37 cellular contexts compared by ENCODE assay signal in the genomic region with DNA sequence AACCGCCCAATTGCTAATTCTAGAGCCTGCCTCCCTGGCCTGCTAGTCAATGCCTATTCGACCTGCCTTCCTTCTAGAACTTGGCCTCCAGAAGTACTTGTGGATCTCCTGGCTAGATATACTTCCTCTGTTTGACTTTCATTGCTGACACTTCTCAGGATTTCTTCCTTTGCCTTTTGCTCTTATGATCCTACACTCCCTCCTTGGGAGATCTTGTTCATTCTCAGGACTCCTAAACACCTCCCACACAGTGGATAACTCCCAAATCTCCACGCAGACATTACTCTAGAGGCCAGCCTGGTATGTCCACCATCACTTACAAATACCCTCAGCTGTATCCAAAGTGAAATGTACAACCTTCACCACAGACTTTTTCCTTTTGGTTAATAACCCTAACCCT. TPM values are rescaled to one million over a fixed set of nuclear protein-coding genes. Genes with fewer than 3 reads are reported as not detected.
"Had no signal": no experiment of that assay in that cellular context is flagged by ENCODE, and none has a peak within 500 bp of the region (broad histone marks: within the 10 kb centered on the region; RNA-seq: fewer than 3 reads in every experiment).

No MANE protein-coding gene starts in this region.

- H3K9me3 ChIP-seq: adrenal gland, body of pancreas, breast epithelium had no signal

- H3K36me3 ChIP-seq: adrenal gland, brain microvascular endothelial cell, breast epithelium, WERI-Rb-1 had no signal

- H3K4me3 ChIP-seq: adrenal gland, body of pancreas, breast epithelium had no signal

- H3K4me1 ChIP-seq: adrenal gland, body of pancreas, breast epithelium had no signal

- H3K27me3 ChIP-seq: adrenal gland, body of pancreas, brain microvascular endothelial cell, breast epithelium had no signal

- H3K27ac ChIP-seq: adrenal gland, body of pancreas, brain microvascular endothelial cell, breast epithelium, WERI-Rb-1 had no signal

- ATAC-seq: activated CD4-positive, CD25-positive, alpha-beta regulatory T cell treated with anti-CD3 and anti-CD28 coated beads, Interleukin-2, amount 50 U/mL, for 24 hours; activated CD8-positive, alpha-beta T cell treated with anti-CD3 and anti-CD28 coated beads for 36 hours; activated naive CD4-positive, alpha-beta T cell treated with anti-CD3 and anti-CD28 coated beads, Interleukin-2, amount 50 U/mL, for 72 hours; activated T-cell treated with anti-CD3 and anti-CD28 coated beads, Interleukin-2, amount 50 U/mL, for 4 hours; activated T-cell treated with anti-CD3 and anti-CD28 coated beads, Interleukin-2, amount 50 U/mL, for 72 hours; activated T-helper 17 cell treated with anti-CD3 and anti-CD28 coated beads, Interleukin-2, amount 50 U/mL, for 72 hours; body of pancreas; WTC11 had no signal

- DNase-seq: activated CD4-positive, alpha-beta memory T cell treated with anti-CD3 and anti-CD28 coated beads for 36 hours; activated CD4-positive, alpha-beta T cell treated with anti-CD3 and anti-CD28 coated beads for 4 hours; activated CD4-positive, alpha-beta T cell treated with anti-CD3 and anti-CD28 coated beads, Interleukin-2, amount 10 ng/mL, durations not matched to agents 24 days and 14 days; activated CD4-positive, alpha-beta T cell treated with anti-CD3 and anti-CD28 coated beads, Interleukin-2, amount 50 U/mL, for 1 hour; activated CD4-positive, alpha-beta T cell treated with anti-CD3 and anti-CD28 coated beads, Interleukin-2, amount 50 U/mL, for 4 hours; activated CD4-positive, CD25-positive, alpha-beta regulatory T cell; activated CD8-positive, alpha-beta memory T cell treated with anti-CD3 and anti-CD28 coated beads, Interleukin-2, amount 50 U/mL, for 4 hours; activated CD8-positive, alpha-beta T cell treated with anti-CD3 and anti-CD28 coated beads for 36 hours; activated gamma-delta T cell treated with Interleukin-2 at 50 U/mL for 16 hours; activated naive CD4-positive, alpha-beta T cell; activated naive CD4-positive, alpha-beta T cell treated with anti-CD3 and anti-CD28 coated beads for 36 hours; activated naive CD4-positive, alpha-beta T cell treated with anti-CD3 and anti-CD28 coated beads, Interleukin-2, amount 50 U/mL, for 16 hours; activated naive CD8-positive, alpha-beta T cell treated with anti-CD3 and anti-CD28 coated beads for 36 hours; activated T-cell treated with anti-CD3 and anti-CD28 coated beads for 4 hours; activated T-cell treated with anti-CD3 and anti-CD28 coated beads, Interleukin-2, amount 50 U/mL, for 1 hour; activated T-cell treated with anti-CD3 and anti-CD28 coated beads, Interleukin-2, amount 50 U/mL, for 4 hours; activated T-cell treated with anti-CD3 and anti-CD28 coated beads, Interleukin-2, amount 50 U/mL, for 72 hours; amniotic stem cell; aorta; body of pancreas; brain microvascular endothelial cell; central memory CD4-positive, alpha-beta T cell; T-helper 1 cell; T-helper 2 cell; T-helper 9 cell; WERI-Rb-1 had no signal

RNA-seq across cellular contexts. Expression of a gene that starts 55.9 kb away (rescaled TPM):
- total RNA-seq: activated CD4-positive, alpha-beta memory T cell treated with anti-CD3 and anti-CD28 coated beads for 36 hours; activated CD4-positive, alpha-beta T cell treated with anti-CD3 and anti-CD28 coated beads, Interleukin-2, amount 10 ng/mL, durations not matched to agents 24 days and 14 days; activated CD8-positive, alpha-beta memory T cell treated with anti-CD3 and anti-CD28 coated beads for 36 hours; activated CD8-positive, alpha-beta T cell treated with anti-CD3 and anti-CD28 coated beads for 36 hours; activated naive CD4-positive, alpha-beta T cell treated with anti-CD3 and anti-CD28 coated beads for 36 hours; activated naive CD4-positive, alpha-beta T cell treated with anti-CD3 and anti-CD28 coated beads, Interleukin-2, amount 50 U/mL, for 72 hours; activated naive CD8-positive, alpha-beta T cell treated with anti-CD3 and anti-CD28 coated beads for 36 hours; activated T-cell treated with anti-CD3 and anti-CD28 coated beads, Interleukin-2, amount 50 U/mL, for 4 hours; activated T-cell treated with anti-CD3 and anti-CD28 coated beads, Interleukin-2, amount 50 U/mL, for 72 hours; activated T-helper 1 cell treated with anti-CD3 and anti-CD28 coated beads, Interleukin-12 subunit alpha, Interleukin-12 subunit beta, Interleukin-2, Interleukin-4 antibody, amounts not matched to agents 30 ng/mL and 10 ng/mL and 1 ng/mL, durations not matched to agents 14 hours and 24 hours and 36 hours; activated T-helper 17 cell treated with anti-CD3 and anti-CD28 coated beads, Interleukin-2, amount 50 U/mL, for 72 hours; adrenal gland; aorta; astrocyte; body of pancreas; breast epithelium; cardiac septum; cerebellum; WTC11 had no signal
